ENCODE assay signal across 8 cellular contexts in the genomic region with DNA sequence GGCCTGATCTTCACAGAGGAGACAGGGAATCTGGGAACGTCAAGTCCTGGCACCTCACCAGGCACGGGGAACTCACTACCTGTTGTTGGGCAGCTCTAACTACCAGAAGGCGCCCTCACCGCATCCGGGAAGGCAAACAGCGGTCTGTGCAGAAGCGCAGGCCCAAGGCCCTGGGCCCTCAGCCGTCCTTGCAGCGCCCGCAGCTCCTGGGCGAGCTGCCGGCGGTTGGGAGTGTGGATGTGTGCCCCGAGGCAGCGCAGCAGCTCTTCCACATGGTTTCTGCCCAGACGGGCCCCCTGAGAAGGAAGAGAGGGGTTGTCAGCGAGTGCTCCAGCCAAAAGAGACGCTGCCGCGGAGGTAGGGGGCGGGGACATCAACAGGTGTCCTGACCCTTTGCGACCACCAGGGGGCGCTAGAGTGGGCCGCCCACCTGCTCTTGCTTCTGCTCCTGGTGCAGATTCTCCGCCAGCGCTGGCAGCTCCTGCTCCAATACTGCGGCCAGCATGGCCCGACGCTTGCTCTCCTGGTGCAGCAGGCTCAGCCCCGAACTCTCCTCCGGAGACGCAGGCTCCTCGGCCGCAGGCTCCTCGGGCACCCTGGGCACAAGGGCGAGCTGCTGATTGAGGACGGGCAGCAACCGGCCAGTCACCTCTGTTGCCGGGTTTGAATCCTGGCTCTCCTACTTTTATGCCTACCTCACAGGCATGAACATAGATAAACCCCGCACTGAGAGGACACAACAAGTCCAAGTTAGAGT. TPM values are rescaled to one million over a fixed set of nuclear protein-coding genes. Genes with fewer than 3 reads are reported as not detected.
DNase-seq lines count a peak whose midpoint lies in the region; ATAC-seq and TF ChIP-seq lines count a peak whose summit lies in the region.

No MANE protein-coding gene starts in this region.

- ATAC-seq in HG03175 (IDR thresholded peaks at IDR 0.05; ENCODE audit: unreplicated experiment), result no peak

- DNase-seq in SIG-M5 treated with dmso at 0.1 percent for 504 hours (lab: John Stamatoyannopoulos, UW; ENCODE audit: unreplicated experiment) (peak; percentile 18), SIG-M5 (lab: John Stamatoyannopoulos, UW) (no peak), MV-4-11 (lab: John Stamatoyannopoulos, UW) (peak; percentile 33), T47D (ENCODE audit: low read depth in 1 of 2, low spot score in 1 of 2) (peak; percentile 60 to 81), kidney epithelial cell (ENCODE audit: low read depth) (no peak)
- peak; percentile 76 to 77 for DNase-seq in stimulated activated CD4-positive, alpha-beta T cell treated with anti-CD3 and anti-CD28 coated beads, Interleukin-1b, Interleukin-23, amount 100 ng/mL, for 4 hours (ENCODE audit: low read depth in 2 of 2)

- peaks cover 2% of the 10 kb centered on the region for H3K36me3 ChIP-seq in kidney epithelial cell (ENCODE audit: control insufficient read depth, insufficient read depth, low read length)

- H3K4me3 ChIP-seq in WI38 (ENCODE audit: low read depth, low read length) (no peak overlapping the region), kidney epithelial cell (ENCODE audit: low read depth, low read length) (no peak overlapping the region)

- H3K27me3 ChIP-seq in kidney epithelial cell (ENCODE audit: control insufficient read depth, insufficient read depth, low read length), result peaks cover 2% of the 10 kb centered on the region

- in situ Hi-C loops in T47D (cut with HindIII; ENCODE audit: low pct_unique_long_range_greater_than_20kb, low sequenced_read_pairs), result no loop called here

- TF ChIP-seq CTCF in WI38 (IDR thresholded peaks at IDR 0.05; ENCODE audit: low read depth, low read length), result peak; percentile 68
- peak; percentile 98 for TF ChIP-seq CTCF in kidney epithelial cell (IDR thresholded peaks at IDR 0.05; ENCODE audit: insufficient read depth, low read length, poor library complexity, severe bottlenecking)

RNA-seq across cellular contexts. Expression of a gene that starts 9.3 kb away (rescaled TPM):
- 8.6 and 12.0 TPM in 2 replicates for total RNA-seq in kidney epithelial cell

RNA-seq across cellular contexts. Expression of a gene that starts 15.6 kb away (rescaled TPM):
- 40.3 and 47.2 TPM in 2 replicates for total RNA-seq in kidney epithelial cell

RNA-seq across cellular contexts. Expression of a gene that starts 17.2 kb away (rescaled TPM):
- total RNA-seq in kidney epithelial cell, result 0.14 TPM in 1 of 2 replicates, not detected in the other

RNA-seq across cellular contexts. Expression of a gene that starts 25.7 kb away (rescaled TPM):
- 0.29 TPM in 1 of 2 replicates, not detected in the other for total RNA-seq in kidney epithelial cell

RNA-seq across cellular contexts. Expression of a gene that starts 35.0 kb away (rescaled TPM):
- 0.27 and 1.6 TPM in 2 replicates for total RNA-seq in kidney epithelial cell

Comparison
In these comparisons a context has a peak if more than half of its experiments do, and no peak if none do; other contexts are left out.
1. DNase-seq: peak in SIG-M5 treated with dmso at 0.1 percent for 504 hours (single experiment), MV-4-11 (single experiment), T47D (2 of 2) and stimulated activated CD4-positive, alpha-beta T cell treated with anti-CD3 and anti-CD28 coated beads, Interleukin-1b, Interleukin-23, amount 100 ng/mL, for 4 hours (2 of 2); none in SIG-M5 (single experiment) and kidney epithelial cell (single experiment).